Comparison of ENCODE assay signal across 10 cellular contexts in genomic region chr3:51778554-51778953, GRCh38. TPM values are rescaled to one million over a fixed set of nuclear protein-coding genes. Genes with fewer than 3 reads are reported as not detected.
"Had no signal": no experiment of that assay in that cellular context is flagged by ENCODE, and none has a peak within 500 bp of the region (broad histone marks: within the 10 kb centered on the region; RNA-seq: fewer than 3 reads in every experiment).

No MANE protein-coding gene starts in this region.

- DNase-seq: H7, HFFc6, KBM-7 had no signal

- H3K4me3 ChIP-seq: GM23338, HAP-1 had no signal

- H3K9me3 ChIP-seq: HAP-1 had no signal

- ATAC-seq: GM23338, HCT116, HepG2 had no signal

- FAIRE-seq: HepG2 had no signal

- H3K36me3 ChIP-seq: HAP-1 had no signal

- H3K4me1 ChIP-seq: HAP-1 had no signal

- H3K4me2 ChIP-seq: GM23338 had no signal

RNA-seq across cellular contexts. Expression of gene IQCF6, which starts 0.5 kb away (rescaled TPM):
- total RNA-seq: GM23338, H4, H7, HepG2, HFFc6, HT-29 had no signal
- polyA plus RNA-seq: GM23338, HepG2, IgD-negative memory B cell had no signal
